ENCODE assay signal across 21 cellular contexts in genomic region chr3:171251842-171252241, GRCh38.
DNase-seq lines count a peak whose midpoint lies in the region; ATAC-seq, FAIRE-seq and TF ChIP-seq lines count a peak whose summit lies in the region.
"Had no signal": no experiment of that assay in that cellular context is flagged by ENCODE, and none has a peak within 500 bp of the region (broad histone marks: within the 10 kb centered on the region; RNA-seq: fewer than 3 reads in every experiment).

No MANE protein-coding gene starts in this region.

- no peak overlapping the region for H3K9ac ChIP-seq in K562 (ENCODE audit: insufficient read depth in 1 of 2, low read depth in 2 of 2, low read length in 2 of 2)

- peak; percentile 75 for DNase-seq in activated CD4-positive, alpha-beta T cell treated with anti-CD3 and anti-CD28 coated beads, Interleukin-2, amount 10 ng/mL, durations not matched to agents 24 days and 14 days
- DNase-seq in activated CD4-positive, alpha-beta T cell treated with anti-CD3 and anti-CD28 coated beads, Interleukin-2, amount 50 U/mL, for 4 hours: no peak
- DNase-seq in CD8-positive, alpha-beta T cell: peak in 1 of 7 experiments; percentile 46
- DNase-seq in T-cell (peak in 18 of 34 experiments; percentile 8 to 48 (median 32)), K562 (ENCODE audit: extremely low read depth in 1 of 4, low spot score in 3 of 4) (no peak)
- DNase-seq: 8988T; activated CD8-positive, alpha-beta memory T cell treated with anti-CD3 and anti-CD28 coated beads, Interleukin-2, amount 10 ng/mL, durations not matched to agents 7 days and 5 days; DMS153; gastrocnemius medialis; GF-D8; HFFc6; NCI-H1436; nucleus accumbens; retina; RPMI8226 had no signal

- peaks cover 5% of the 10 kb centered on the region for H3K9me1 ChIP-seq in K562 (ENCODE audit: control insufficient read depth, insufficient read depth, low read length)

- TF ChIP-seq RAD21 in K562 (CRISPR knock-in tag; conservative IDR thresholded peaks at IDR 0.05 in 1 of 2, IDR thresholded peaks at IDR 0.05 in 1 of 2): no peak

- 0 out of 3 replicates have a peak, but pooled peaks cover 2% of the 10 kb centered on the region for H3K79me2 ChIP-seq in K562 (ENCODE audit: control insufficient read depth, insufficient read depth, low read length)

- POLR2A ChIA-PET in CD8-positive, alpha-beta T cell (lab: Charles Lee): no interaction called here
- POLR2A ChIA-PET in T-cell (lab: Charles Lee) (no interaction called here), K562 (lab: Yijun Ruan, JAX) (interaction anchor here (0.6 kb wide), 1 partner anchor 227 kb away, joined by 3 read pairs; no protein-coding TSS in a partner anchor)

- CTCF ChIA-PET in CD8-positive, alpha-beta T cell (lab: Charles Lee): no interaction called here
- CTCF ChIA-PET in T-cell (lab: Charles Lee) (interaction anchor here in 1 of 2 donors (0.6 to 1.2 kb wide), 2 partner anchors 315 to 1140 kb away, joined by 3 read pairs; no protein-coding TSS in a partner anchor), K562 (lab: Yijun Ruan, JAX; ENCODE audit: low intra/inter-chr PET ratio) (no interaction called here)

- no peaks in the 10 kb centered on the region for H3K36me3 ChIP-seq in CD8-positive, alpha-beta T cell (ENCODE audit: insufficient read depth, low read length)
- H3K36me3 ChIP-seq in K562 (ENCODE audit: control insufficient read depth, insufficient read depth, low read length): no peaks in the 10 kb centered on the region
- H3K36me3 ChIP-seq: gastrocnemius medialis, thoracic aorta had no signal

- TF ChIP-seq CTCF in CD8-positive, alpha-beta T cell (IDR thresholded peaks at IDR 0.05): no peak
- TF ChIP-seq CTCF in K562 (IDR thresholded peaks at IDR 0.05 in 2 of 3, conservative IDR thresholded peaks at IDR 0.05 in 1 of 3; ENCODE audit: insufficient read depth in 2 of 3, low read depth in 1 of 3, low read length in 3 of 3): no peak

- no peaks in the 10 kb centered on the region for H3K9me3 ChIP-seq in CD8-positive, alpha-beta T cell (ENCODE audit: low read length)
- H3K9me3 ChIP-seq in K562 (replicated peaks; ENCODE audit: control insufficient read depth, insufficient read depth, low read depth, low read length): no peaks in the 10 kb centered on the region
- H3K9me3 ChIP-seq: gastrocnemius medialis, thoracic aorta had no signal

- H3K27me3 Mint-ChIP-seq in activated CD4-positive, alpha-beta T cell treated with anti-CD3 and anti-CD28 coated beads, Interleukin-2, amount 10 ng/mL, durations not matched to agents 24 days and 14 days: no peaks in the 10 kb centered on the region
- no peaks in the 10 kb centered on the region for H3K27me3 Mint-ChIP-seq in CD8-positive, alpha-beta T cell (ENCODE audit: low read depth)
- H3K27me3 Mint-ChIP-seq in T-cell: no peaks in the 10 kb centered on the region
- H3K27me3 Mint-ChIP-seq: activated CD8-positive, alpha-beta memory T cell treated with anti-CD3 and anti-CD28 coated beads, Interleukin-2, amount 10 ng/mL, durations not matched to agents 7 days and 5 days had no signal

- peaks cover 18% of the 10 kb centered on the region for H3K36me3 Mint-ChIP-seq in activated CD4-positive, alpha-beta T cell treated with anti-CD3 and anti-CD28 coated beads, Interleukin-2, amount 10 ng/mL, durations not matched to agents 24 days and 14 days (ENCODE audit: low read depth)
- peaks cover 3% of the 10 kb centered on the region for H3K36me3 Mint-ChIP-seq in CD8-positive, alpha-beta T cell
- peaks cover 6% of the 10 kb centered on the region for H3K36me3 Mint-ChIP-seq in T-cell

- H3K27ac ChIP-seq in CD8-positive, alpha-beta T cell (ENCODE audit: low read depth, low read length): no peak overlapping the region
- no peak overlapping the region for H3K27ac ChIP-seq in K562 (ENCODE audit: extremely low read depth, low read depth, low read length)
- H3K27ac ChIP-seq: gastrocnemius medialis, thoracic aorta, VCaP had no signal

- no TSS peak for BruUV-seq in K562 (replicated peaks; lab: Mats Ljungman, UMichigan)

- peaks cover 66% of the 10 kb centered on the region for H3K4me1 ChIP-seq in CD8-positive, alpha-beta T cell (ENCODE audit: insufficient read depth, low read length)
- peaks cover 0 to 5% of the 10 kb centered on the region in 2 experiments; a peak in 2 of 5 replicates for H3K4me1 ChIP-seq in K562 (replicated peaks in 1 of 2; ENCODE audit: control insufficient read depth in 2 of 2, insufficient read depth in 2 of 2, low read length in 2 of 2)

- TF ChIP-seq EP300 in K562 (IDR thresholded peaks at IDR 0.05; ENCODE audit: low read length): no peak

- WGBS in K562 (ENCODE audit: insufficient coverage, low coverage, missing lambda C conversion rate): 58% methylated on average over 4 of the region's 4 CpGs

- intact Hi-C loops in activated CD4-positive, alpha-beta T cell treated with anti-CD3 and anti-CD28 coated beads, Interleukin-2, amount 10 ng/mL, durations not matched to agents 24 days and 14 days (cut with micrococcal nuclease): loop anchor here (10.0 kb wide), 2 partner anchors 347 to 1343 kb away; partner anchors contain the start of gene EIF5A2
- intact Hi-C loops in CD8-positive, alpha-beta T cell (cut with DNase I, micrococcal nuclease): loop anchor here in 1 of 2 experiments (5.0 kb wide), 1 partner anchor 205 kb away; no protein-coding TSS in a partner anchor
- intact Hi-C loops in K562 (cut with micrococcal nuclease): no loop called here

- no peaks in the 10 kb centered on the region for H4K20me1 ChIP-seq in K562 (replicated peaks; ENCODE audit: control insufficient read depth, insufficient read depth, low read length)

- H3K4me1 Mint-ChIP-seq in activated CD4-positive, alpha-beta T cell treated with anti-CD3 and anti-CD28 coated beads, Interleukin-2, amount 10 ng/mL, durations not matched to agents 24 days and 14 days: peaks cover 65% of the 10 kb centered on the region
- peaks cover 59% of the 10 kb centered on the region for H3K4me1 Mint-ChIP-seq in CD8-positive, alpha-beta T cell (ENCODE audit: low read depth)
- H3K4me1 Mint-ChIP-seq in T-cell: peaks cover 49 to 62% (median 59%) of the 10 kb centered on the region in 3 donors

- FAIRE-seq in K562 (lab: Jason Lieb, UNC): peak; percentile 19
- FAIRE-seq: GM12891 had no signal

- H3K27me3 ChIP-seq in CD8-positive, alpha-beta T cell (ENCODE audit: insufficient read depth, low read length): no peaks in the 10 kb centered on the region
- H3K27me3 ChIP-seq in K562 (ENCODE audit: control insufficient read depth in 2 of 2, insufficient read depth in 2 of 2, low read length in 2 of 2): no peaks in the 10 kb centered on the region
- H3K27me3 ChIP-seq: gastrocnemius medialis had no signal

- H3K4me3 ChIP-seq in CD8-positive, alpha-beta T cell (ENCODE audit: low read depth, low read length): no peak overlapping the region
- H3K4me3 ChIP-seq in K562: no peak overlapping the region
- H3K4me3 ChIP-seq: gastrocnemius medialis, thoracic aorta had no signal

- TF ChIP-seq POLR2A in K562 (conservative IDR thresholded peaks at IDR 0.05): no peak

- peak; percentile 16 for ATAC-seq in CD8-positive, alpha-beta T cell
- ATAC-seq in T-cell (replicated peaks in 1 of 4) (peak in 1 of 4 experiments; percentile 31), K562 (no peak), HG02759 (IDR thresholded peaks at IDR 0.05; ENCODE audit: unreplicated experiment) (no peak), GM19452 (IDR thresholded peaks at IDR 0.05; ENCODE audit: unreplicated experiment) (no peak), GM21529 (IDR thresholded peaks at IDR 0.05; ENCODE audit: unreplicated experiment) (no peak)
- ATAC-seq: activated CD8-positive, alpha-beta memory T cell treated with anti-CD3 and anti-CD28 coated beads, Interleukin-2, amount 10 ng/mL, durations not matched to agents 7 days and 5 days; gastrocnemius medialis had no signal

- H3K4me2 ChIP-seq in K562 (ENCODE audit: insufficient read depth, low read length): no peak overlapping the region

- in situ Hi-C loops in K562 (cut with MboI): no loop called here

- no peaks in the 10 kb centered on the region for H3K9me3 Mint-ChIP-seq in activated CD4-positive, alpha-beta T cell treated with anti-CD3 and anti-CD28 coated beads, Interleukin-2, amount 10 ng/mL, durations not matched to agents 24 days and 14 days
- H3K9me3 Mint-ChIP-seq in CD8-positive, alpha-beta T cell: no peaks in the 10 kb centered on the region
- H3K9me3 Mint-ChIP-seq in T-cell: peaks cover 0 to 3% (median under 1%) of the 10 kb centered on the region in 3 donors
- H3K9me3 Mint-ChIP-seq: HFFc6 had no signal

- H3K4me3 Mint-ChIP-seq in activated CD4-positive, alpha-beta T cell treated with anti-CD3 and anti-CD28 coated beads, Interleukin-2, amount 10 ng/mL, durations not matched to agents 24 days and 14 days: no peak overlapping the region
- no peak overlapping the region for H3K4me3 Mint-ChIP-seq in CD8-positive, alpha-beta T cell
- H3K4me3 Mint-ChIP-seq in T-cell: peak overlapping the region in 1 of 3 donors; percentile 58
- H3K4me3 Mint-ChIP-seq: activated CD8-positive, alpha-beta memory T cell treated with anti-CD3 and anti-CD28 coated beads, Interleukin-2, amount 10 ng/mL, durations not matched to agents 7 days and 5 days; HFFc6 had no signal

- peak overlapping the region; percentile 76 for H3K27ac Mint-ChIP-seq in activated CD4-positive, alpha-beta T cell treated with anti-CD3 and anti-CD28 coated beads, Interleukin-2, amount 10 ng/mL, durations not matched to agents 24 days and 14 days
- H3K27ac Mint-ChIP-seq in CD8-positive, alpha-beta T cell: peak overlapping the region; percentile 86
- peak overlapping the region; percentile 86 to 96 for H3K27ac Mint-ChIP-seq in T-cell
- H3K27ac Mint-ChIP-seq: activated CD8-positive, alpha-beta memory T cell treated with anti-CD3 and anti-CD28 coated beads, Interleukin-2, amount 10 ng/mL, durations not matched to agents 7 days and 5 days; HFFc6 had no signal

- no peak overlapping the region for H2AFZ ChIP-seq in K562 (ENCODE audit: low read depth, low read length)

TF ChIP-seq in K562, 482 proteins besides CTCF, POLR2A, EP300 and RAD21 (continues in another document):
- TF ChIP-seq CEBPG (CRISPR knock-in tag; IDR thresholded peaks at IDR 0.05) (no peak), CEBPG (tag; conservative IDR thresholded peaks at IDR 0.05 in 1 of 2, IDR thresholded peaks at IDR 0.05 in 1 of 2) (peak in 1 of 2 experiments; percentile 51; a peak in 1 of 4 replicates), HDGF (IDR thresholded peaks at IDR 0.05) (no peak)

Comparison
In these comparisons a context has a peak if more than half of its experiments do, and no peak if none do; other contexts are left out.
1. DNase-seq: peak in activated CD4-positive, alpha-beta T cell treated with anti-CD3 and anti-CD28 coated beads, Interleukin-2, amount 10 ng/mL, durations not matched to agents 24 days and 14 days (single experiment) and T-cell (18 of 34); none in activated CD4-positive, alpha-beta T cell treated with anti-CD3 and anti-CD28 coated beads, Interleukin-2, amount 50 U/mL, for 4 hours (0 of 2) and K562 (0 of 4).
2. Peak in every context shown above with its lines, with median percentiles within 50 percentile points of each other: H3K27ac Mint-ChIP-seq.